ENCODE assay signal across 1 cellular context in genomic region chr11:90639687-90640086, GRCh38.
TF ChIP-seq lines count a peak whose summit lies in the region.

No MANE protein-coding gene starts in this region.

TF ChIP-seq in liver, 16 proteins besides CTCF, POLR2A, EP300 and RAD21 (continued from another document):
- TF ChIP-seq REST (IDR thresholded peaks at IDR 0.05) (no peak), EGR1 (IDR thresholded peaks at IDR 0.05; ENCODE audit: low read depth in 2 of 2) (no peak), RXRA (IDR thresholded peaks at IDR 0.05) (no peak), JUND (IDR thresholded peaks at IDR 0.05) (no peak), ATF3 (IDR thresholded peaks at IDR 0.05) (no peak), TAF1 (conservative IDR thresholded peaks at IDR 0.05) (no peak)
- TF ChIP-seq, protein P1, sequence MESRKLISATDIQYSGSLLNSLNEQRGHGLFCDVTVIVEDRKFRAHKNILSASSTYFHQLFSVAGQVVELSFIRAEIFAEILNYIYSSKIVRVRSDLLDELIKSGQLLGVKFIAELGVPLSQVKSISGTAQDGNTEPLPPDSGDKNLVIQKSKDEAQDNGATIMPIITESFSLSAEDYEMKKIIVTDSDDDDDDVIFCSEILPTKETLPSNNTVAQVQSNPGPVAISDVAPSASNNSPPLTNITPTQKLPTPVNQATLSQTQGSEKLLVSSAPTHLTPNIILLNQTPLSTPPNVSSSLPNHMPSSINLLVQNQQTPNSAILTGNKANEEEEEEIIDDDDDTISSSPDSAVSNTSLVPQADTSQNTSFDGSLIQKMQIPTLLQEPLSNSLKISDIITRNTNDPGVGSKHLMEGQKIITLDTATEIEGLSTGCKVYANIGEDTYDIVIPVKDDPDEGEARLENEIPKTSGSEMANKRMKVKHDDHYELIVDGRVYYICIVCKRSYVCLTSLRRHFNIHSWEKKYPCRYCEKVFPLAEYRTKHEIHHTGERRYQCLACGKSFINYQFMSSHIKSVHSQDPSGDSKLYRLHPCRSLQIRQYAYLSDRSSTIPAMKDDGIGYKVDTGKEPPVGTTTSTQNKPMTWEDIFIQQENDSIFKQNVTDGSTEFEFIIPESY (IDR thresholded peaks at IDR 0.05), result no peak
